Comparison of ENCODE assay signal across 13 cellular contexts in genomic region chr11:14331476-14332136, GRCh38. TPM values are rescaled to one million over a fixed set of nuclear protein-coding genes. Genes with fewer than 3 reads are reported as not detected.
DNase-seq lines count a peak whose midpoint lies in the region; ATAC-seq and TF ChIP-seq lines count a peak whose summit lies in the region.
"Had no signal": no experiment of that assay in that cellular context is flagged by ENCODE, and none has a peak within 500 bp of the region (broad histone marks: within the 10 kb centered on the region; RNA-seq: fewer than 3 reads in every experiment).

No MANE protein-coding gene starts in this region.

- H3K36me3 Mint-ChIP-seq in natural killer cell: peaks cover 8% of the 10 kb centered on the region
- H3K36me3 Mint-ChIP-seq in endothelial cell (ENCODE audit: low read depth, unreplicated experiment): no peaks in the 10 kb centered on the region

- H3K27me3 Mint-ChIP-seq in natural killer cell (ENCODE audit: low read depth in 2 of 2): no peaks in the 10 kb centered on the region
- peaks cover 1% of the 10 kb centered on the region for H3K27me3 Mint-ChIP-seq in endothelial cell (ENCODE audit: unreplicated experiment)

- intact Hi-C loops in natural killer cell (cut with micrococcal nuclease): no loop called here

- no peak for DNase-seq in natural killer cell
- no peak for DNase-seq in endothelial cell (ENCODE audit: low spot score)
- no peak for DNase-seq in AG20443 (ENCODE audit: low spot score)
- DNase-seq: GM23248; NCI-H1930; nucleus accumbens; PC-9; stimulated activated CD4-positive, alpha-beta T cell treated with anti-CD3 and anti-CD28 coated beads, Interleukin-12 subunit alpha, Interleukin-12 subunit beta, amount 100 ng/mL, for 4 hours had no signal

- peaks cover 46 to 51% of the 10 kb centered on the region in 2 donors for H3K4me1 Mint-ChIP-seq in natural killer cell
- H3K4me1 Mint-ChIP-seq in endothelial cell (ENCODE audit: unreplicated experiment): peaks cover 35% of the 10 kb centered on the region

- H3K9me3 Mint-ChIP-seq in natural killer cell: peaks cover 2 to 8% of the 10 kb centered on the region in 2 donors
- no peaks in the 10 kb centered on the region for H3K9me3 Mint-ChIP-seq in endothelial cell (ENCODE audit: unreplicated experiment)

- ATAC-seq in GM18907 (IDR thresholded peaks at IDR 0.05; ENCODE audit: unreplicated experiment) (peak; percentile 63), HG02571 (IDR thresholded peaks at IDR 0.05; ENCODE audit: unreplicated experiment) (peak; percentile 49), HG03460 (IDR thresholded peaks at IDR 0.05; ENCODE audit: unreplicated experiment) (peak; percentile 38), natural killer cell (no peak), HG02840 (IDR thresholded peaks at IDR 0.05; ENCODE audit: low FRiP score, unreplicated experiment) (no peak)
- ATAC-seq: gastroesophageal sphincter had no signal

- TF ChIP-seq CTCF in natural killer cell (IDR thresholded peaks at IDR 0.05) (no peak), endothelial cell (IDR thresholded peaks at IDR 0.05; ENCODE audit: unreplicated experiment) (no peak)

- peak overlapping the region; percentile 11 to 19 for H3K27ac Mint-ChIP-seq in natural killer cell
- H3K27ac Mint-ChIP-seq in endothelial cell (ENCODE audit: unreplicated experiment): no peak overlapping the region

- H3K4me3 Mint-ChIP-seq in natural killer cell (peak overlapping the region; percentile 29), endothelial cell (ENCODE audit: unreplicated experiment) (no peak overlapping the region)

RNA-seq across cellular contexts. Expression of gene RRAS2, which starts 27.4 kb away (rescaled TPM):
- total RNA-seq in natural killer cell (10 to 100 TPM; 62.1 to 86.7 (median 69.6) TPM), endothelial cell (ENCODE audit: unreplicated experiment) (59.6 TPM)

Comparison
In these comparisons a context has a peak if more than half of its experiments do, and no peak if none do; other contexts are left out.
1. ATAC-seq: peak in GM18907 (single experiment), HG02571 (single experiment) and HG03460 (single experiment); none in natural killer cell (0 of 3) and HG02840 (single experiment).